Comparison of ENCODE assay signal across 25 cellular contexts in the genomic region with DNA sequence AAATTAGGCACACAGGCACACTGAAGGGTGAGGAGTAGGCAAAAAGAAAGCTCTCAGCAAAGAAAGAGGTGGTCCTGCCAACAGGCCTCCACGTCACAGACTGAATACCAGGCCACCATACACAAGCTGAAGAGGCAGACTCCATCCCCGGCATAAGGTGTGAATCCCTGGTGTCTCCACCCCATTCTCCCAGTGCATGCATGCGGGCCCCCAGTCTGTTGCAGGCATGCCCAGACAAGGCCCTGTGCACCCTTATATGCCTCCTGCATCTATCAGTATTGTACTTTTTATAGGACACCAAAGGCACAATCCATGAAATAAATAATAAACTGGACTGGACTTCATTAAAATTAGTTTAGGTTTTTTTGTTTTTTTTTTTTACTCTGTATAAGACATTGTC.
DNase-seq lines count a peak whose midpoint lies in the region; ATAC-seq, FAIRE-seq and TF ChIP-seq lines count a peak whose summit lies in the region.
"Had no signal": no experiment of that assay in that cellular context is flagged by ENCODE, and none has a peak within 500 bp of the region (broad histone marks: within the 10 kb centered on the region; RNA-seq: fewer than 3 reads in every experiment).

No MANE protein-coding gene starts in this region.

- no peak for ATAC-seq in GM12878
- ATAC-seq: HCT116, K562 had no signal

- TF ChIP-seq POLR2A in GM12878 (IDR thresholded peaks at IDR 0.05; ENCODE audit: low read depth, low read length) (no peak), spleen (IDR thresholded peaks at IDR 0.05) (no peak)

- 67% methylated on average over 3 of the region's 3 CpGs for WGBS in GM12878 (ENCODE audit: insufficient coverage, insufficient replicate concordance, low lambda C conversion rate, missing lambda C conversion rate)
- 94 to 98% (median 94%) methylated on average over 3 of the region's 3 CpGs for WGBS in spleen, 5 donors

- SMC1A ChIA-PET in GM12878 (lab: Charles Lee; ENCODE audit: uncharacterized antibody, unreplicated experiment) = no interaction called here

- intact Hi-C loops in GM12878 (cut with micrococcal nuclease; ENCODE audit: unreplicated experiment) = no loop called here
- intact Hi-C loops in spleen (cut with DNase I; ENCODE audit: low total_unique reads) = no loop called here

- no peak for DNase-seq in HFFc6
- DNase-seq in GM12878 (ENCODE audit: low read depth, low spot score) = no peak
- DNase-seq in keratinocyte (ENCODE audit: low read depth, low spot score) = no peak
- DNase-seq in spleen = peak; percentile 32
- no peak for DNase-seq in activated naive CD8-positive, alpha-beta T cell treated with anti-CD3 and anti-CD28 coated beads for 36 hours
- DNase-seq in RWPE1 (ENCODE audit: low spot score) = no peak
- no peak for DNase-seq in stimulated activated CD4-positive, alpha-beta T cell treated with anti-CD3 and anti-CD28 coated beads, Interleukin-4, amount 100 ng/mL, for 1 hour
- DNase-seq: AML-193; CD4-positive, alpha-beta T cell; Kasumi-1; MV-4-11; NCI-H1105; NCI-H146; NCI-H1930; NCI-H2107; NCI-H446; NCI-H524 treated with DMSO at 0.1 percent for 48 hours; NCI-H774; SHP77 had no signal

- H3K27me3 Mint-ChIP-seq in HFFc6 (ENCODE audit: insufficient read depth) = no peaks in the 10 kb centered on the region
- no peaks in the 10 kb centered on the region for H3K27me3 Mint-ChIP-seq in activated naive CD8-positive, alpha-beta T cell treated with anti-CD3 and anti-CD28 coated beads for 36 hours
- H3K27me3 Mint-ChIP-seq: CD4-positive, alpha-beta T cell had no signal

- no peaks in the 10 kb centered on the region for H4K20me1 ChIP-seq in GM12878 (ENCODE audit: control insufficient read depth, insufficient read depth)
- H4K20me1 ChIP-seq in keratinocyte (ENCODE audit: control insufficient read depth, extremely low read depth, insufficient read depth, low read length) = no peaks in the 10 kb centered on the region
- H4K20me1 ChIP-seq: BLaER1 treated with 17β-estradiol and CSF1 and Interleukin-3, amounts not matched to agents 10 nM and 100 nM had no signal

- H3K9me3 ChIP-seq in GM12878 (replicated peaks; ENCODE audit: control insufficient read depth, insufficient read depth, low read length) (peaks cover 5% of the 10 kb centered on the region; the same call in 1 of the 3 replicates), keratinocyte (ENCODE audit: control insufficient read depth, low read depth, low read length) (peaks cover 2% of the 10 kb centered on the region), spleen (peaks cover 0 to 19% (median 17%) of the 10 kb centered on the region in 8 donors)
- H3K9me3 ChIP-seq: A549 had no signal

- RAD21 ChIA-PET in GM12878 (lab: Charles Lee; ENCODE audit: unreplicated experiment) = no interaction called here

- no peak for TF ChIP-seq RAD21 in GM12878 (IDR thresholded peaks at IDR 0.05; ENCODE audit: insufficient read depth, low read depth, low read length)

- dilution Hi-C loops in keratinocyte (cut with MboI; ENCODE audit: extremely low pct_ligation_motif_present, low sequenced_read_pairs) = no loop called here

- TF ChIP-seq EP300 in GM12878 (IDR thresholded peaks at IDR 0.05; ENCODE audit: borderline replicate concordance in 1 of 2, control insufficient read depth in 1 of 2, low read depth in 2 of 2, low read length in 2 of 2) = no peak

- no peak overlapping the region for H3K4me2 ChIP-seq in GM12878 (ENCODE audit: control insufficient read depth, insufficient read depth)
- peak overlapping the region; percentile 40 for H3K4me2 ChIP-seq in keratinocyte (ENCODE audit: control insufficient read depth, extremely low read depth, insufficient read depth, low read depth, low read length)
- H3K4me2 ChIP-seq: A549; BLaER1 treated with 17β-estradiol and CSF1 and Interleukin-3, amounts not matched to agents 10 nM and 100 nM had no signal

- no peak overlapping the region for H3K9ac ChIP-seq in GM12878 (ENCODE audit: control insufficient read depth, insufficient read depth, low read length)
- H3K9ac ChIP-seq in keratinocyte (ENCODE audit: control insufficient read depth, extremely low read depth, insufficient read depth, low read length) = no peak overlapping the region
- H3K9ac ChIP-seq: BLaER1 treated with 17β-estradiol and CSF1 and Interleukin-3, amounts not matched to agents 10 nM and 100 nM had no signal

- H2AFZ ChIP-seq in GM12878 (ENCODE audit: control insufficient read depth, low read depth, low read length) (no peak overlapping the region), keratinocyte (ENCODE audit: control insufficient read depth, low read length) (peak overlapping the region; percentile 71)

- in situ Hi-C loops in GM12878 (cut with MboI) = no loop called here

- CTCF ChIA-PET in GM12878 (lab: Yijun Ruan, JAX) = no interaction called here
- CTCF ChIA-PET in RWPE1 (lab: Yijun Ruan, JAX) = no interaction called here

- no peak for TF ChIP-seq CTCF in HFFc6 (IDR thresholded peaks at IDR 0.05)
- TF ChIP-seq CTCF in GM12878 (IDR thresholded peaks at IDR 0.05 in 2 of 3, conservative IDR thresholded peaks at IDR 0.05 in 1 of 3; ENCODE audit: control insufficient read depth in 2 of 3, extremely low read depth in 1 of 3, insufficient read depth in 1 of 3, low read depth in 3 of 3, low read length in 3 of 3) = no peak
- TF ChIP-seq CTCF in keratinocyte (optimal IDR thresholded peaks at IDR 0.05 in 1 of 3, IDR thresholded peaks at IDR 0.05 in 1 of 3, conservative IDR thresholded peaks at IDR 0.05 in 1 of 3; ENCODE audit: extremely low read depth in 1 of 3, insufficient read depth in 2 of 3, low read length in 3 of 3) = no peak
- no peak for TF ChIP-seq CTCF in spleen (IDR thresholded peaks at IDR 0.05 in 8 of 11, conservative IDR thresholded peaks at IDR 0.05 in 3 of 11)
- no peak for TF ChIP-seq CTCF in RWPE1 (conservative IDR thresholded peaks at IDR 0.05; ENCODE audit: low read depth)

- POLR2A ChIA-PET in GM12878 (lab: Charles Lee) = no interaction called here
- POLR2A ChIA-PET in RWPE1 (lab: Yijun Ruan, JAX; ENCODE audit: low non-redundant PET) = no interaction called here

- peaks cover 17% of the 10 kb centered on the region for H3K4me1 Mint-ChIP-seq in HFFc6 (ENCODE audit: low read depth)
- H3K4me1 Mint-ChIP-seq in activated naive CD8-positive, alpha-beta T cell treated with anti-CD3 and anti-CD28 coated beads for 36 hours = no peaks in the 10 kb centered on the region

- H3K27ac Mint-ChIP-seq in HFFc6 = peak overlapping the region; percentile 46
- H3K27ac Mint-ChIP-seq in activated naive CD8-positive, alpha-beta T cell treated with anti-CD3 and anti-CD28 coated beads for 36 hours = no peak overlapping the region
- H3K27ac Mint-ChIP-seq: CD4-positive, alpha-beta T cell had no signal

- BruUV-seq in GM12878 (replicated peaks; lab: Mats Ljungman, UMichigan) = TSS peak; percentile 47

- H3K79me2 ChIP-seq in GM12878 (ENCODE audit: control insufficient read depth, insufficient read depth, low read length) (no peaks in the 10 kb centered on the region), keratinocyte (ENCODE audit: control insufficient read depth, insufficient read depth, low read length) (no peaks in the 10 kb centered on the region)

- H3K4me1 ChIP-seq in GM12878 (ENCODE audit: control insufficient read depth, insufficient read depth, low read length) (no peaks in the 10 kb centered on the region), keratinocyte (ENCODE audit: control insufficient read depth, extremely low read depth, insufficient read depth, low read length) (peaks cover 5% of the 10 kb centered on the region), spleen (no peaks in the 10 kb centered on the region)
- H3K4me1 ChIP-seq: BLaER1 treated with 17β-estradiol and CSF1 and Interleukin-3, amounts not matched to agents 10 nM and 100 nM had no signal

- H3K36me3 Mint-ChIP-seq in HFFc6 (ENCODE audit: low read depth) = peaks cover 6% of the 10 kb centered on the region; the same call in 1 of the 2 replicates
- H3K36me3 Mint-ChIP-seq in activated naive CD8-positive, alpha-beta T cell treated with anti-CD3 and anti-CD28 coated beads for 36 hours = no peaks in the 10 kb centered on the region

- H3K27me3 ChIP-seq in GM12878 (replicated peaks in 1 of 2; ENCODE audit: control insufficient read depth in 2 of 2, insufficient read depth in 2 of 2, low read length in 1 of 2) (no peaks in the 10 kb centered on the region), keratinocyte (ENCODE audit: control insufficient read depth, extremely low read depth, insufficient read depth, low read length) (no peaks in the 10 kb centered on the region), spleen (replicated peaks in 1 of 7) (no peaks in the 10 kb centered on the region)
- H3K27me3 ChIP-seq: BLaER1 treated with 17β-estradiol and CSF1 and Interleukin-3, amounts not matched to agents 10 nM and 100 nM had no signal

- no peak overlapping the region for H3K4me3 ChIP-seq in GM12878
- no peak overlapping the region for H3K4me3 ChIP-seq in keratinocyte (ENCODE audit: control insufficient read depth in 2 of 3, extremely low read depth in 1 of 3, insufficient read depth in 2 of 3, low read depth in 1 of 3, low read length in 3 of 3)
- no peak overlapping the region for H3K4me3 ChIP-seq in spleen
- H3K4me3 ChIP-seq: A549; BLaER1 treated with 17β-estradiol and CSF1 and Interleukin-3, amounts not matched to agents 10 nM and 100 nM; K562 had no signal

- no peaks in the 10 kb centered on the region for H3K9me1 ChIP-seq in keratinocyte (ENCODE audit: control insufficient read depth, extremely low read depth, insufficient read depth, low read length)

- H3K27ac ChIP-seq in GM12878 (ENCODE audit: control insufficient read depth, insufficient read depth) (no peak overlapping the region), keratinocyte (ENCODE audit: control insufficient read depth, insufficient read depth, low read length) (no peak overlapping the region), spleen (no peak overlapping the region), RWPE1 (no peak overlapping the region)
- H3K27ac ChIP-seq: BLaER1 treated with 17β-estradiol and CSF1 and Interleukin-3, amounts not matched to agents 10 nM and 100 nM had no signal

- H3K9me3 Mint-ChIP-seq in HFFc6 = peaks cover 19% of the 10 kb centered on the region
- peaks cover 2% of the 10 kb centered on the region for H3K9me3 Mint-ChIP-seq in activated naive CD8-positive, alpha-beta T cell treated with anti-CD3 and anti-CD28 coated beads for 36 hours
- H3K9me3 Mint-ChIP-seq: CD4-positive, alpha-beta T cell had no signal

- no peak overlapping the region; the same call in 1 of the 2 replicates for H3K4me3 Mint-ChIP-seq in HFFc6
- H3K4me3 Mint-ChIP-seq in activated naive CD8-positive, alpha-beta T cell treated with anti-CD3 and anti-CD28 coated beads for 36 hours = no peak overlapping the region
- H3K4me3 Mint-ChIP-seq: CD4-positive, alpha-beta T cell had no signal

- H3K36me3 ChIP-seq in GM12878 (ENCODE audit: control insufficient read depth in 2 of 2, insufficient read depth in 2 of 2, low read length in 1 of 2) (no peaks in the 10 kb centered on the region), keratinocyte (ENCODE audit: control insufficient read depth in 2 of 2, extremely low read depth in 1 of 2, insufficient read depth in 2 of 2, low read length in 2 of 2) (no peaks in the 10 kb centered on the region), spleen (no peaks in the 10 kb centered on the region)

- FAIRE-seq in GM12878 (lab: Jason Lieb, UNC) (no peak), keratinocyte (lab: Jason Lieb, UNC) (no peak)
- FAIRE-seq: A549, G401.6, H1, K562 had no signal
